In the genomic region with DNA sequence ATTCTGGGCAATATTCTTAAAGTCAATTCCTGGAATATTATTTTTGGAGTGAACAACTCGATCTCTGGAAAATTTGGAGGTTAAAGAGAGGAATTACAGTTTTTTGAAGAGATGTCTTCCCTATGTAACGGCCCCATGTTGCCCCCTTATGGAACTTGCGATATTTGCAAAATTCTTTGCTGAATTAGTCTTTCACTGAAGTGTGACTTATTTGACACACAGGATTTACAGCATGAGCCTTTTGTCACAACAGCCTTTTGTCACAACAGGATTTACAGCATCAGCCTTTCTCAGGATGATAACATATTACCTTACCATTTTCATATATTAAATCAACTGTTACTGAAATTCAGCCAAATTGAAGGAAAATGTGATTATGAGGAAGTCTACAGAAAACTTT, we compare ENCODE assay signal across 8 cellular contexts.
DNase-seq lines count a peak whose midpoint lies in the region; ATAC-seq and TF ChIP-seq lines count a peak whose summit lies in the region.

No MANE protein-coding gene starts in this region.

- no peaks in the 10 kb centered on the region for H3K27me3 ChIP-seq in Loucy (ENCODE audit: insufficient read depth, low read length, poor library complexity, severe bottlenecking)

- H3K79me2 ChIP-seq in Loucy (ENCODE audit: insufficient read depth, low read length): no peaks in the 10 kb centered on the region

- TF ChIP-seq CTCF in Loucy (conservative IDR thresholded peaks at IDR 0.05; ENCODE audit: low read length) (peak; percentile 80), nephron progenitor cell (IDR thresholded peaks at IDR 0.05) (peak; percentile 48)

- H3K4me3 ChIP-seq in Loucy (ENCODE audit: low read length, poor library complexity, severe bottlenecking): no peak overlapping the region

- no peak overlapping the region for H2AFZ ChIP-seq in Loucy (ENCODE audit: low read length)

- DNase-seq in AML-193 (lab: John Stamatoyannopoulos, UW) (peak; percentile 55 to 75), SHP77 (lab: John Stamatoyannopoulos, UW) (peak; percentile 15 to 25), nephron progenitor cell (peak; percentile 17), globus pallidus (ENCODE audit: low spot score) (no peak)
- DNase-seq in effector memory CD8-positive, alpha-beta T cell: peak; percentile 42 to 49 (median 47)

- no peak overlapping the region for H3K4me3 Mint-ChIP-seq in effector memory CD8-positive, alpha-beta T cell
- no peak overlapping the region for H3K4me3 Mint-ChIP-seq in nephron progenitor cell

- H3K4me1 ChIP-seq in Loucy (ENCODE audit: insufficient read depth, low read length, poor library complexity, severe bottlenecking): peaks cover 12% of the 10 kb centered on the region

- H4K20me1 ChIP-seq in Loucy (ENCODE audit: insufficient read depth, low read length, poor library complexity, severe bottlenecking): no peaks in the 10 kb centered on the region

- ATAC-seq in GM18502 (IDR thresholded peaks at IDR 0.05; ENCODE audit: poor library complexity, unreplicated experiment) (peak; percentile 57), GM19397 (IDR thresholded peaks at IDR 0.05; ENCODE audit: unreplicated experiment) (no peak)
- peak; percentile 47 for ATAC-seq in effector memory CD8-positive, alpha-beta T cell (replicated peaks)

- H3K4me1 Mint-ChIP-seq in effector memory CD8-positive, alpha-beta T cell (ENCODE audit: low read depth in 2 of 2): peaks cover 12 to 15% of the 10 kb centered on the region in 2 donors
- H3K4me1 Mint-ChIP-seq in nephron progenitor cell: peaks cover 11% of the 10 kb centered on the region

- H3K9me2 ChIP-seq in Loucy (replicated peaks; ENCODE audit: low read depth, low read length): no peaks in the 10 kb centered on the region

- H3K36me3 Mint-ChIP-seq in effector memory CD8-positive, alpha-beta T cell (ENCODE audit: insufficient read depth): peaks cover 4% of the 10 kb centered on the region
- no peaks in the 10 kb centered on the region for H3K36me3 Mint-ChIP-seq in nephron progenitor cell (ENCODE audit: low read depth)

- H3K9me3 Mint-ChIP-seq in effector memory CD8-positive, alpha-beta T cell: no peaks in the 10 kb centered on the region
- H3K9me3 Mint-ChIP-seq in nephron progenitor cell: no peaks in the 10 kb centered on the region

- H3K27ac Mint-ChIP-seq in effector memory CD8-positive, alpha-beta T cell: no peak overlapping the region
- no peak overlapping the region for H3K27ac Mint-ChIP-seq in nephron progenitor cell

- H3F3A ChIP-seq in Loucy (ENCODE audit: low read depth): no peaks in the 10 kb centered on the region

- H3K4me2 ChIP-seq in Loucy (ENCODE audit: low read depth, low read length, poor library complexity, severe bottlenecking): no peak overlapping the region

- no peaks in the 10 kb centered on the region for H3K36me3 ChIP-seq in Loucy (ENCODE audit: insufficient read depth, low read length)

- H3K27me3 Mint-ChIP-seq in effector memory CD8-positive, alpha-beta T cell: peaks cover 16 to 22% of the 10 kb centered on the region in 2 donors
- H3K27me3 Mint-ChIP-seq in nephron progenitor cell (ENCODE audit: low read depth, poor library complexity): peaks cover 2% of the 10 kb centered on the region

- no peak overlapping the region for H3K9ac ChIP-seq in Loucy (ENCODE audit: low read depth, low read length, poor library complexity, severe bottlenecking)

- no peaks in the 10 kb centered on the region for H3K9me3 ChIP-seq in Loucy (ENCODE audit: insufficient read depth, low read depth, low read length)
